24 cellular contexts compared by ENCODE assay signal in the genomic region with DNA sequence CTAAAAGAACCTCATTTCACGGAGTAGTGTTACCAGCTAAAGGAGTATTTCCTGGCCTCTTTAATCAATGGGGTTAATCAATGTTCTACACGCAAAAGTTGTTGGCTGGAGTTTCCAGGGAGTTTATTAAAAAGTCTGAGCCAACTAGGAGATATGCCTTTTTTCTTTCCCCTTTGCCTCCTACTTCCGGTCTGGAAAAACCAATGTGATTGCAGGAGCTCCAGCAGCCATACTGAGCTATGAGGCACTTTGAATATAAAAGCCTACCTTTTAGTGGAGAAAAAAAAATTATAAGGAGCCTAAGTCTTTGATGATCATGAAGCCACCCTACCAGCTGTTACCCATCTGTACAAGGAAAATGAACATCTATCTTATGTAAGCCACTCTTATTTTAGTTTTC.
"Had no signal": no experiment of that assay in that cellular context is flagged by ENCODE, and none has a peak within 500 bp of the region (broad histone marks: within the 10 kb centered on the region; RNA-seq: fewer than 3 reads in every experiment).

No MANE protein-coding gene starts in this region.

- H3K27ac Mint-ChIP-seq: mesothelial cell of epicardium; naive thymus-derived CD8-positive, alpha-beta T cell had no signal

- FAIRE-seq: colon, endothelial cell of umbilical vein, islet of Langerhans, keratinocyte had no signal

- DNase-seq: dorsolateral prefrontal cortex; effector CD4-positive, alpha-beta T cell; effector memory CD4-positive, alpha-beta T cell; esophagus squamous epithelium; foreskin fibroblast; foreskin melanocyte; gastrocnemius medialis; heart left ventricle; hypothalamus; left cardiac atrium; left lung; left ventricle myocardium superior; lower lobe of right lung; mesenchymal stem cell; mucosa of descending colon; naive B cell; naive thymus-derived CD8-positive, alpha-beta T cell had no signal

- H3K36me3 ChIP-seq: esophagus squamous epithelium, gastrocnemius medialis, heart left ventricle, left lung, lower lobe of right lung had no signal

- H3K4me3 ChIP-seq: coronary artery, dorsolateral prefrontal cortex, esophagus squamous epithelium, gastrocnemius medialis, heart left ventricle, hepatocyte, left lung, lower lobe of right lung, mucosa of descending colon had no signal

- H3K27ac ChIP-seq: coronary artery, dorsolateral prefrontal cortex, gastrocnemius medialis, heart left ventricle, hepatocyte, left lung, lower lobe of right lung had no signal

- H3K4me3 Mint-ChIP-seq: mesothelial cell of epicardium; naive B cell; naive thymus-derived CD8-positive, alpha-beta T cell had no signal

- H3K4me1 ChIP-seq: left lung, lower lobe of right lung had no signal

- H3K4me2 ChIP-seq: hepatocyte had no signal

- ATAC-seq: gastrocnemius medialis; heart left ventricle; left cardiac atrium; left lung; left ventricle myocardium superior; lower lobe of right lung; mucosa of descending colon; naive thymus-derived CD8-positive, alpha-beta T cell had no signal

- H3K79me2 ChIP-seq: hepatocyte had no signal

- H3K27me3 ChIP-seq: dorsolateral prefrontal cortex, esophagus squamous epithelium, gastrocnemius medialis, hepatocyte had no signal

- H2AFZ ChIP-seq: hepatocyte had no signal

- H3K36me3 Mint-ChIP-seq: mesothelial cell of epicardium, naive B cell had no signal

- H3K9me3 ChIP-seq: esophagus squamous epithelium, gastrocnemius medialis, left lung, lower lobe of right lung, mucosa of descending colon had no signal
